Comparison of ENCODE assay signal across 24 cellular contexts in genomic region chr12:115362319-115362976, GRCh38.
DNase-seq lines count a peak whose midpoint lies in the region; ATAC-seq and TF ChIP-seq lines count a peak whose summit lies in the region.
"Had no signal": no experiment of that assay in that cellular context is flagged by ENCODE, and none has a peak within 500 bp of the region (broad histone marks: within the 10 kb centered on the region; RNA-seq: fewer than 3 reads in every experiment).

No MANE protein-coding gene starts in this region.

- no peak overlapping the region for H3K27ac Mint-ChIP-seq in activated CD4-positive, alpha-beta memory T cell treated with anti-CD3 and anti-CD28 coated beads, Interleukin-2, amount 10 ng/mL, durations not matched to agents 7 days and 5 days
- no peak overlapping the region for H3K27ac Mint-ChIP-seq in stimulated activated memory B cell treated with anti-CD40 and anti-IgM and Interleukin-4, amounts not matched to agents 10 μg/mL and 1 μg/mL and 100 μg/mL, for 72 hours
- H3K27ac Mint-ChIP-seq: activated naive CD8-positive, alpha-beta T cell treated with anti-CD3 and anti-CD28 coated beads, Interleukin-2, amount 50 U/mL, for 24 hours; CD4-positive, alpha-beta memory T cell; effector memory CD8-positive, alpha-beta T cell; WTC11 had no signal

- H3K4me1 Mint-ChIP-seq in activated CD4-positive, alpha-beta memory T cell treated with anti-CD3 and anti-CD28 coated beads, Interleukin-2, amount 10 ng/mL, durations not matched to agents 7 days and 5 days: no peaks in the 10 kb centered on the region
- H3K4me1 Mint-ChIP-seq in stimulated activated memory B cell treated with anti-CD40 and anti-IgM and Interleukin-4, amounts not matched to agents 10 μg/mL and 1 μg/mL and 100 μg/mL, for 72 hours: no peaks in the 10 kb centered on the region
- H3K4me1 Mint-ChIP-seq: activated naive CD8-positive, alpha-beta T cell treated with anti-CD3 and anti-CD28 coated beads, Interleukin-2, amount 50 U/mL, for 24 hours; CD4-positive, alpha-beta memory T cell had no signal

- intact Hi-C loops in adrenal gland (cut with DNase I): no loop called here

- H3K27me3 Mint-ChIP-seq in activated CD4-positive, alpha-beta memory T cell treated with anti-CD3 and anti-CD28 coated beads, Interleukin-2, amount 10 ng/mL, durations not matched to agents 7 days and 5 days: no peaks in the 10 kb centered on the region
- no peaks in the 10 kb centered on the region for H3K27me3 Mint-ChIP-seq in stimulated activated memory B cell treated with anti-CD40 and anti-IgM and Interleukin-4, amounts not matched to agents 10 μg/mL and 1 μg/mL and 100 μg/mL, for 72 hours
- H3K27me3 Mint-ChIP-seq: activated naive CD8-positive, alpha-beta T cell treated with anti-CD3 and anti-CD28 coated beads, Interleukin-2, amount 50 U/mL, for 24 hours; CD4-positive, alpha-beta memory T cell; effector memory CD8-positive, alpha-beta T cell had no signal

- DNase-seq in AG09319 (ENCODE audit: extremely low read depth, low read depth) (no peak), HFF-Myc (ENCODE audit: extremely low read depth, low read depth) (no peak), adrenal gland (peak in 1 of 7 donors; percentile 20), foreskin fibroblast (peak; percentile 25 to 68), hepatocyte (ENCODE audit: low spot score) (no peak), NCI-H2107 (lab: John Stamatoyannopoulos, UW) (no peak)
- no peak for DNase-seq in activated CD4-positive, alpha-beta memory T cell treated with anti-CD3 and anti-CD28 coated beads, Interleukin-2, amount 10 ng/mL, durations not matched to agents 7 days and 5 days
- DNase-seq: activated CD4-positive, alpha-beta T cell treated with anti-CD3 and anti-CD28 coated beads, Interleukin-2, amount 50 U/mL, for 48 hours; activated gamma-delta T cell; activated naive CD8-positive, alpha-beta T cell treated with anti-CD3 and anti-CD28 coated beads, Interleukin-2, amount 50 U/mL, for 24 hours; activated T-cell treated with anti-CD3 and anti-CD28 coated beads for 4 hours; brain microvascular endothelial cell; CD4-positive, alpha-beta memory T cell; effector memory CD8-positive, alpha-beta T cell; foreskin melanocyte; hippocampal formation; NCI-H2171 treated with DMSO at 0.1 percent for 48 hours; NCI-H526 treated with DMSO at 0.1 percent for 48 hours; uterus had no signal

- WGBS in adrenal gland, 4 donors: 50 to 64% (median 56%) methylated on average over 4 of the region's 4 CpGs
- 79% methylated on average over 4 of the region's 4 CpGs for WGBS in hepatocyte (ENCODE audit: low lambda C conversion rate, missing lambda C conversion rate)

- H3K9me2 ChIP-seq in hepatocyte (replicated peaks; ENCODE audit: insufficient read depth): no peaks in the 10 kb centered on the region

- no peaks in the 10 kb centered on the region for H3K27me3 ChIP-seq in adrenal gland
- no peaks in the 10 kb centered on the region for H3K27me3 ChIP-seq in hepatocyte
- H3K27me3 ChIP-seq: brain microvascular endothelial cell, suprapubic skin, uterus had no signal

- H3K36me3 Mint-ChIP-seq in activated CD4-positive, alpha-beta memory T cell treated with anti-CD3 and anti-CD28 coated beads, Interleukin-2, amount 10 ng/mL, durations not matched to agents 7 days and 5 days (ENCODE audit: low read depth): no peaks in the 10 kb centered on the region
- H3K36me3 Mint-ChIP-seq in stimulated activated memory B cell treated with anti-CD40 and anti-IgM and Interleukin-4, amounts not matched to agents 10 μg/mL and 1 μg/mL and 100 μg/mL, for 72 hours: no peaks in the 10 kb centered on the region
- H3K36me3 Mint-ChIP-seq: CD4-positive, alpha-beta memory T cell had no signal

- no peak overlapping the region for H3K27ac ChIP-seq in adrenal gland
- no peak overlapping the region for H3K27ac ChIP-seq in hepatocyte
- H3K27ac ChIP-seq: brain microvascular endothelial cell, RWPE1, suprapubic skin, uterus had no signal

- H4K20me1 ChIP-seq in hepatocyte (ENCODE audit: insufficient read depth, poor library complexity, severe bottlenecking): no peaks in the 10 kb centered on the region

- H3K4me3 Mint-ChIP-seq in activated CD4-positive, alpha-beta memory T cell treated with anti-CD3 and anti-CD28 coated beads, Interleukin-2, amount 10 ng/mL, durations not matched to agents 7 days and 5 days: no peak overlapping the region
- H3K4me3 Mint-ChIP-seq in stimulated activated memory B cell treated with anti-CD40 and anti-IgM and Interleukin-4, amounts not matched to agents 10 μg/mL and 1 μg/mL and 100 μg/mL, for 72 hours: no peak overlapping the region
- H3K4me3 Mint-ChIP-seq: activated naive CD8-positive, alpha-beta T cell treated with anti-CD3 and anti-CD28 coated beads, Interleukin-2, amount 50 U/mL, for 24 hours; CD4-positive, alpha-beta memory T cell; effector memory CD8-positive, alpha-beta T cell; WTC11 had no signal

- H3K4me2 ChIP-seq in hepatocyte: no peak overlapping the region

- CTCF ChIA-PET in activated CD4-positive, alpha-beta memory T cell treated with anti-CD3 and anti-CD28 coated beads, Interleukin-2, amount 10 ng/mL, durations not matched to agents 7 days and 5 days (lab: Charles Lee): no interaction called here

- POLR2A ChIA-PET in activated CD4-positive, alpha-beta memory T cell treated with anti-CD3 and anti-CD28 coated beads, Interleukin-2, amount 10 ng/mL, durations not matched to agents 7 days and 5 days (lab: Charles Lee): no interaction called here

- H2AFZ ChIP-seq in hepatocyte: no peak overlapping the region

- H3K4me3 ChIP-seq in HFF-Myc (replicated peaks; ENCODE audit: low read depth, low read length) (no peak overlapping the region), adrenal gland (no peak overlapping the region), foreskin fibroblast (ENCODE audit: low read depth in 1 of 2, low read length in 2 of 2) (no peak overlapping the region), hepatocyte (no peak overlapping the region)
- H3K4me3 ChIP-seq: K562, suprapubic skin, uterus had no signal

- H3K9me3 ChIP-seq in adrenal gland (replicated peaks in 1 of 3) (no peaks in the 10 kb centered on the region), hepatocyte (ENCODE audit: low read depth) (no peaks in the 10 kb centered on the region)
- H3K9me3 ChIP-seq: suprapubic skin, uterus had no signal

- H3K4me1 ChIP-seq in adrenal gland (replicated peaks in 1 of 2): no peaks in the 10 kb centered on the region
- H3K4me1 ChIP-seq in hepatocyte (ENCODE audit: insufficient read depth): no peaks in the 10 kb centered on the region
- H3K4me1 ChIP-seq: suprapubic skin, uterus had no signal

- peak; percentile 38 for TF ChIP-seq CTCF in AG09319 (IDR thresholded peaks at IDR 0.05; ENCODE audit: low read depth, low read length)
- TF ChIP-seq CTCF in HFF-Myc (IDR thresholded peaks at IDR 0.05; ENCODE audit: low read depth, low read length, missing control alignments): peak; percentile 17
- TF ChIP-seq CTCF in adrenal gland (IDR thresholded peaks at IDR 0.05): peak in 5 of 6 experiments; percentile 19 to 36 (median 31)
- TF ChIP-seq CTCF in foreskin fibroblast (IDR thresholded peaks at IDR 0.05; ENCODE audit: low read depth, low read length): peak; percentile 16
- no peak for TF ChIP-seq CTCF in hepatocyte (IDR thresholded peaks at IDR 0.05; ENCODE audit: poor library complexity)

- H3K36me3 ChIP-seq in adrenal gland (replicated peaks in 1 of 2) (no peaks in the 10 kb centered on the region), hepatocyte (replicated peaks; ENCODE audit: insufficient read depth, low read depth) (no peaks in the 10 kb centered on the region)
- H3K36me3 ChIP-seq: brain microvascular endothelial cell, suprapubic skin, uterus had no signal

- no peak for ATAC-seq in stimulated activated memory B cell treated with anti-CD40 and anti-IgM and Interleukin-4, amounts not matched to agents 10 μg/mL and 1 μg/mL and 100 μg/mL, for 72 hours
- ATAC-seq: activated naive CD8-positive, alpha-beta T cell treated with anti-CD3 and anti-CD28 coated beads, Interleukin-2, amount 50 U/mL, for 24 hours; effector memory CD8-positive, alpha-beta T cell; K562; WTC11 had no signal

- H3K79me2 ChIP-seq in hepatocyte: no peaks in the 10 kb centered on the region

- no peak for TF ChIP-seq POLR2A in adrenal gland (IDR thresholded peaks at IDR 0.05)

- peaks cover 10% of the 10 kb centered on the region for H3K9me3 Mint-ChIP-seq in activated CD4-positive, alpha-beta memory T cell treated with anti-CD3 and anti-CD28 coated beads, Interleukin-2, amount 10 ng/mL, durations not matched to agents 7 days and 5 days
- H3K9me3 Mint-ChIP-seq in stimulated activated memory B cell treated with anti-CD40 and anti-IgM and Interleukin-4, amounts not matched to agents 10 μg/mL and 1 μg/mL and 100 μg/mL, for 72 hours: peaks cover 12% of the 10 kb centered on the region

Comparison
In these comparisons a context has a peak if more than half of its experiments do, and no peak if none do; other contexts are left out.
1. DNase-seq: peak in foreskin fibroblast (2 of 2); none in AG09319 (single experiment), HFF-Myc (single experiment), activated CD4-positive, alpha-beta memory T cell treated with anti-CD3 and anti-CD28 coated beads, Interleukin-2, amount 10 ng/mL, durations not matched to agents 7 days and 5 days (single experiment), hepatocyte (single experiment) and NCI-H2107 (single experiment).